In the genomic region with DNA sequence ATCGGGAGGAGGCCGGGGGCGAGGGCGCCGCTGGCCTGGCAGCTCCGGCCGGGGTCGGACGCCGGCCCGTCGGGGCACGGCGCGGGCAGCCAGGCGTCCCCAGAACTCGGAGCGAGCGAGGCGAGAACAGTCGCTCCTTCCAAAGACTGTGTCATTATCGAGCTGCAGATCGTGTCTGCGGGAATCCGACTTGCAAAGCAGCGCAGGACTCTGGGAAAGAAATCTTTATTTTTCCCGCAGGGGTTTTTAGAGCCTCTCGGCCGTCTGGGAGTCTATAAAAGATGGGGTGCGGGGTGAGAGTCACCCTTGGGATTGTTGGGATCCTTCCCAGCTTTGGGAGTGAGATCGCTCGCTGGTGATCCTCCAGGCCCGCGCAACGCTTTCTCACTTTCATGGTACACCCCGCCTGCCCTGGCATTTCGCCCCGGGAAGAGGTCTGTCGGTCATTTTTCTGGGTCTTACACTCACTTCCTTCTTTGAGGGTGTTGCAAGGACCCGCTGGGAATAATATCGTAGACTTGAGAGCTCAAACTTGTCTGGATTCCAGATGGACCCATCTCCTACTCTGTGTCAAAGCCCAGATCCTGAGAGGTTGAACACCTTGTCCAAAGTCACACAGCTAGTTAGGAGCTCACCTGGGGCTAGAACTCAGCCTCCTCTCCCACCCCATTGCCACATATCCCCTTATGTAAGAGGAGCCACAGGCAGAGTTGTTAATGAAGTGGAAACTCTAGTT, we compare ENCODE assay signal across 8 cellular contexts. TPM values are rescaled to one million over a fixed set of nuclear protein-coding genes. Genes with fewer than 3 reads are reported as not detected.
DNase-seq lines count a peak whose midpoint lies in the region; ATAC-seq and TF ChIP-seq lines count a peak whose summit lies in the region.

No MANE protein-coding gene starts in this region.

- no peaks in the 10 kb centered on the region for H4K20me1 ChIP-seq in HCT116 (ENCODE audit: insufficient read depth)
- no peaks in the 10 kb centered on the region for H4K20me1 ChIP-seq in neural cell (ENCODE audit: insufficient read depth)

- H3K4me1 ChIP-seq in HCT116 (ENCODE audit: control insufficient read depth in 1 of 2, insufficient read depth in 2 of 2, low read length in 2 of 2), result peaks cover 9 to 17% of the 10 kb centered on the region in 2 experiments; a peak in 3 of 4 replicates

- H3K9me3 ChIP-seq in HCT116 (ENCODE audit: control insufficient read depth in 1 of 2, insufficient read depth in 1 of 2, low read depth in 1 of 2, low read length in 2 of 2), result no peaks in the 10 kb centered on the region
- H3K9me3 ChIP-seq in neural cell (ENCODE audit: low read length), result no peaks in the 10 kb centered on the region

- CTCF ChIA-PET in HCT116 (lab: Charles Lee), result interaction anchor here (1.1 kb wide), 1 partner anchor 34 kb away, joined by 4 read pairs; no protein-coding TSS in a partner anchor

- H3F3A ChIP-seq in neural cell (ENCODE audit: insufficient read depth, low read length, poor library complexity, severe bottlenecking), result peaks cover 5% of the 10 kb centered on the region

- H3K27ac ChIP-seq in HCT116 (ENCODE audit: low read depth, low read length) (peak overlapping the region; percentile 94; the same call in 1 of the 2 replicates), neural cell (ENCODE audit: low read length) (no peak overlapping the region)

- TF ChIP-seq EP300 in neural cell (conservative IDR thresholded peaks at IDR 0.05; ENCODE audit: poor library complexity, severe bottlenecking), result no peak

- no peak for TF ChIP-seq POLR2A in HCT116 (IDR thresholded peaks at IDR 0.05; ENCODE audit: borderline replicate concordance, extremely low read depth, insufficient read depth, insufficient read length)

- DNase-seq in ACHN (peak; percentile 52), HCT116 (ENCODE audit: low read depth, low spot score) (no peak), fibroblast of villous mesenchyme (ENCODE audit: low read depth) (peak; percentile 67)

- H3K36me3 ChIP-seq in HCT116 (ENCODE audit: control insufficient read depth in 1 of 2, insufficient read depth in 2 of 2, low read length in 2 of 2) (no peaks in the 10 kb centered on the region), neural cell (ENCODE audit: insufficient read depth, low read length) (no peaks in the 10 kb centered on the region)

- POLR2A ChIA-PET in HCT116 (lab: Charles Lee), result interaction anchor here (1.3 kb wide), 1 partner anchor 13 kb away, joined by 4 read pairs; no protein-coding TSS in a partner anchor

- ATAC-seq in HCT116 (no peak), HG02970 (IDR thresholded peaks at IDR 0.05; ENCODE audit: low FRiP score, unreplicated experiment) (no peak), HG03571 (IDR thresholded peaks at IDR 0.05; ENCODE audit: unreplicated experiment) (no peak), HG03457 (IDR thresholded peaks at IDR 0.05; ENCODE audit: unreplicated experiment) (no peak)

- H3K9ac ChIP-seq in HCT116 (ENCODE audit: low read length) (peak overlapping the region; percentile 94), neural cell (ENCODE audit: low read length) (peak overlapping the region; percentile 82)

- H3K79me2 ChIP-seq in HCT116 (ENCODE audit: insufficient read depth, low read length), result peaks cover 33% of the 10 kb centered on the region
- H3K79me2 ChIP-seq in neural cell (replicated peaks; ENCODE audit: insufficient read depth, low read length), result peaks cover 22% of the 10 kb centered on the region

- H2AFZ ChIP-seq in HCT116 (ENCODE audit: low read depth, low read length, poor library complexity, severe bottlenecking) (no peak overlapping the region), neural cell (ENCODE audit: low read depth, low read length) (no peak overlapping the region)

- no TSS peak for BruUV-seq in HCT116 (replicated peaks; lab: Mats Ljungman, UMichigan)

- intact Hi-C loops in HCT116 (cut with micrococcal nuclease), result loop anchor here (2.0 to 5.0 kb wide), 2 partner anchors 43 to 52 kb away; partner anchors contain the start of genes EXOSC1 and ZDHHC16

- H3K9me2 ChIP-seq in HCT116 (ENCODE audit: insufficient read depth) (no peaks in the 10 kb centered on the region), neural cell (ENCODE audit: insufficient read depth, low read length) (no peaks in the 10 kb centered on the region)

- H3K4me2 ChIP-seq in HCT116 (ENCODE audit: low read length) (peak overlapping the region; percentile 81), neural cell (ENCODE audit: low read length) (peak overlapping the region; percentile 68)

- no peak for TF ChIP-seq CTCF in HCT116 (IDR thresholded peaks at IDR 0.05 in 2 of 3, conservative IDR thresholded peaks at IDR 0.05 in 1 of 3; ENCODE audit: borderline replicate concordance in 1 of 3, insufficient read depth in 1 of 3, low read depth in 2 of 3, low read length in 2 of 3)
- no peak for TF ChIP-seq CTCF in WI38 (IDR thresholded peaks at IDR 0.05; ENCODE audit: low read depth, low read length)
- no peak for TF ChIP-seq CTCF in fibroblast of villous mesenchyme (IDR thresholded peaks at IDR 0.05; ENCODE audit: insufficient read depth, low read depth, low read length)
- TF ChIP-seq CTCF in neural cell (IDR thresholded peaks at IDR 0.05; ENCODE audit: poor library complexity, severe bottlenecking), result peak; percentile 2

- RAD21 ChIA-PET in HCT116 (lab: Charles Lee; ENCODE audit: low non-redundant PET in 1 of 2, low total read pairs in 2 of 2, uncharacterized antibody in 2 of 2, unreplicated experiment in 2 of 2), result no interaction called here

- H3K27me3 ChIP-seq in HCT116 (ENCODE audit: insufficient read depth, low read length), result no peaks in the 10 kb centered on the region
- H3K27me3 ChIP-seq in neural cell (ENCODE audit: insufficient read depth, low read depth, low read length), result peaks cover 36% of the 10 kb centered on the region

- in situ Hi-C loops in ACHN (cut with HindIII; ENCODE audit: low pct_ligation_motif_present, low pct_unique_long_range_greater_than_20kb, low sequenced_read_pairs), result no loop called here

- H3K4me3 ChIP-seq in HCT116 (replicated peaks in 1 of 2; ENCODE audit: low read depth in 1 of 2, low read length in 2 of 2) (peak overlapping the region; percentile 76 to 81), WI38 (ENCODE audit: low read depth, low read length) (peak overlapping the region; percentile 99), fibroblast of villous mesenchyme (ENCODE audit: low read depth, low read length) (peak overlapping the region; percentile 100), neural cell (ENCODE audit: low read length) (peak overlapping the region; percentile 98)

- TF ChIP-seq RAD21 in HCT116 (IDR thresholded peaks at IDR 0.05; ENCODE audit: low read depth) (no peak), neural cell (conservative IDR thresholded peaks at IDR 0.05) (no peak)

TF ChIP-seq in HCT116, 20 proteins besides CTCF, POLR2A, EP300 and RAD21 (continues in another document):
- TF ChIP-seq, protein P1, sequence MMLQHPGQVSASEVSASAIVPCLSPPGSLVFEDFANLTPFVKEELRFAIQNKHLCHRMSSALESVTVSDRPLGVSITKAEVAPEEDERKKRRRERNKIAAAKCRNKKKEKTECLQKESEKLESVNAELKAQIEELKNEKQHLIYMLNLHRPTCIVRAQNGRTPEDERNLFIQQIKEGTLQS (IDR thresholded peaks at IDR 0.05), result no peak
- TF ChIP-seq ELF1 (IDR thresholded peaks at IDR 0.05; ENCODE audit: borderline replicate concordance, low read depth) (no peak), TCF7L2 (IDR thresholded peaks at IDR 0.05; ENCODE audit: borderline replicate concordance, extremely low read depth, insufficient read depth, insufficient read length) (no peak), SIN3A (IDR thresholded peaks at IDR 0.05; ENCODE audit: low read depth) (no peak), YY1 (IDR thresholded peaks at IDR 0.05; ENCODE audit: extremely low read depth, insufficient replicate concordance, low read depth, low read length) (no peak), CBX3 (IDR thresholded peaks at IDR 0.05; ENCODE audit: low read depth) (no peak)
- TF ChIP-seq, protein P2, sequence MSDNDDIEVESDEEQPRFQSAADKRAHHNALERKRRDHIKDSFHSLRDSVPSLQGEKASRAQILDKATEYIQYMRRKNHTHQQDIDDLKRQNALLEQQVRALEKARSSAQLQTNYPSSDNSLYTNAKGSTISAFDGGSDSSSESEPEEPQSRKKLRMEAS (IDR thresholded peaks at IDR 0.05), result no peak

TF ChIP-seq in neural cell, 6 proteins besides CTCF, POLR2A, EP300 and RAD21:
- TF ChIP-seq TAF1 (IDR thresholded peaks at IDR 0.05; ENCODE audit: low read depth) (no peak), MXI1 (conservative IDR thresholded peaks at IDR 0.05; ENCODE audit: poor library complexity, severe bottlenecking) (no peak)
TF ChIP-seq in neural cell: peak in this region for 0.

RNA-seq across cellular contexts. Expression of gene UBTD1, which starts 1.0 kb away (rescaled TPM):
- total RNA-seq in HCT116 (2021; ENCODE audit: unreplicated experiment) (12.8 TPM), fibroblast of villous mesenchyme (30.2 and 30.3 TPM in 2 replicates)
- 13.6 and 15.6 TPM in 2 replicates for polyA plus RNA-seq in HCT116 (2012)
- 2.8 and 3.3 TPM in 2 replicates for polyA plus RNA-seq in neural cell
- polyA minus RNA-seq in neural cell, result 1.5 and 2.2 TPM in 2 replicates

RNA-seq across cellular contexts. Expression of gene MMS19, which starts 1.5 kb away (rescaled TPM):
- total RNA-seq in HCT116 (2021; ENCODE audit: unreplicated experiment) (101 TPM), fibroblast of villous mesenchyme (64.1 and 82.0 TPM in 2 replicates)
- polyA plus RNA-seq in HCT116 (2012), result 87.2 and 107 TPM in 2 replicates
- polyA plus RNA-seq in neural cell, result 49.8 and 54.1 TPM in 2 replicates
- polyA minus RNA-seq in neural cell, result 57.4 and 61.4 TPM in 2 replicates

RNA-seq across cellular contexts. Expression of gene ZDHHC16, which starts 53.8 kb away (rescaled TPM):
- total RNA-seq in HCT116 (2021; ENCODE audit: unreplicated experiment), result 34.0 TPM
- polyA plus RNA-seq in HCT116 (2012), result 23.9 and 32.2 TPM in 2 replicates
- total RNA-seq in fibroblast of villous mesenchyme, result 60.6 and 69.1 TPM in 2 replicates
- polyA plus RNA-seq in neural cell, result 31.0 and 34.3 TPM in 2 replicates
- polyA minus RNA-seq in neural cell, result 32.3 and 35.5 TPM in 2 replicates

RNA-seq across cellular contexts. Expression of gene EXOSC1, which starts 53.9 kb away (rescaled TPM):
- total RNA-seq in HCT116 (2021; ENCODE audit: unreplicated experiment), result 38.9 TPM
- polyA plus RNA-seq in HCT116 (2012), result 44.7 and 53.0 TPM in 2 replicates
- 41.5 and 44.8 TPM in 2 replicates for total RNA-seq in fibroblast of villous mesenchyme
- polyA plus RNA-seq in neural cell, result 33.5 and 44.6 TPM in 2 replicates
- 25.1 and 27.8 TPM in 2 replicates for polyA minus RNA-seq in neural cell
